1 cellular context compared by ENCODE assay signal in genomic region chr1:89870998-89871397, GRCh38.
TF ChIP-seq lines count a peak whose summit lies in the region.

No MANE protein-coding gene starts in this region.

TF ChIP-seq in HepG2, 621 proteins besides CTCF, POLR2A, EP300 and RAD21 (continued from another document and continues in another):
- no peak for TF ChIP-seq DZIP1 (CRISPR knock-in tag; IDR thresholded peaks at IDR 0.05)
- TF ChIP-seq ZFP90 (CRISPR knock-in tag; IDR thresholded peaks at IDR 0.05; ENCODE audit: borderline replicate concordance): no peak
- no peak for TF ChIP-seq ARID4A (CRISPR knock-in tag; IDR thresholded peaks at IDR 0.05; ENCODE audit: borderline replicate concordance)
- TF ChIP-seq TFAP4 (IDR thresholded peaks at IDR 0.05; ENCODE audit: borderline replicate concordance, low read depth): no peak
- TF ChIP-seq ZNF3 (CRISPR knock-in tag; IDR thresholded peaks at IDR 0.05): no peak
- TF ChIP-seq GATAD2A (CRISPR knock-in tag; IDR thresholded peaks at IDR 0.05): peak; percentile 65
- TF ChIP-seq FOXO1 (CRISPR knock-in tag; IDR thresholded peaks at IDR 0.05): peak; percentile 24; the same call in 1 of the 2 replicates
- no peak for TF ChIP-seq PAF1 (CRISPR knock-in tag; IDR thresholded peaks at IDR 0.05)
- TF ChIP-seq ONECUT2 (CRISPR knock-in tag; IDR thresholded peaks at IDR 0.05): 0 out of 2 replicates have a peak, but pooled peaks have one; percentile 23
- 0 out of 2 replicates have a peak, but pooled peaks have one; percentile 35 for TF ChIP-seq TCF7L2 (IDR thresholded peaks at IDR 0.05; ENCODE audit: low read depth, low read length)
- TF ChIP-seq PHF20 (CRISPR knock-in tag; IDR thresholded peaks at IDR 0.05): no peak
- TF ChIP-seq ISL2 (CRISPR knock-in tag; IDR thresholded peaks at IDR 0.05): peak; percentile 58
- TF ChIP-seq SATB2 (CRISPR knock-in tag; IDR thresholded peaks at IDR 0.05): 0 out of 2 replicates have a peak, but pooled peaks have one; percentile 58
- 0 out of 2 replicates have a peak, but pooled peaks have one; percentile 51 for TF ChIP-seq AKNA (CRISPR knock-in tag; IDR thresholded peaks at IDR 0.05; ENCODE audit: borderline replicate concordance)
- no peak for TF ChIP-seq CREB1 (IDR thresholded peaks at IDR 0.05)
- TF ChIP-seq CREB1 (CRISPR knock-in tag; IDR thresholded peaks at IDR 0.05): peak; percentile 76
- TF ChIP-seq DNMT1 (CRISPR knock-in tag; IDR thresholded peaks at IDR 0.05): no peak
- no peak for TF ChIP-seq ZNF431 (CRISPR knock-in tag; IDR thresholded peaks at IDR 0.05; ENCODE audit: borderline replicate concordance, low read depth)
- peak; percentile 15; the same call in 1 of the 2 replicates for TF ChIP-seq KDM6A (CRISPR knock-in tag; IDR thresholded peaks at IDR 0.05; ENCODE audit: low read depth)
- no peak for TF ChIP-seq PTBP1 (IDR thresholded peaks at IDR 0.05; ENCODE audit: low read depth, low read length, poor library complexity, severe bottlenecking)
- no peak for TF ChIP-seq HOXA7 (CRISPR knock-in tag; IDR thresholded peaks at IDR 0.05)
- TF ChIP-seq ZNF761 (CRISPR knock-in tag; conservative IDR thresholded peaks at IDR 0.05): no peak
- TF ChIP-seq PBX2 (CRISPR knock-in tag; IDR thresholded peaks at IDR 0.05): no peak
- TF ChIP-seq SALL1 (CRISPR knock-in tag; IDR thresholded peaks at IDR 0.05): no peak
- TF ChIP-seq ZKSCAN5 (CRISPR knock-in tag; IDR thresholded peaks at IDR 0.05): no peak
- TF ChIP-seq THRA (CRISPR knock-in tag; IDR thresholded peaks at IDR 0.05; ENCODE audit: borderline replicate concordance): no peak
- peak; percentile 61; the same call in 1 of the 2 replicates for TF ChIP-seq SOX13 (IDR thresholded peaks at IDR 0.05)
- peak in 1 of 2 experiments; percentile 83; a peak in 2 of 4 replicates for TF ChIP-seq SOX13 (CRISPR knock-in tag; conservative IDR thresholded peaks at IDR 0.05 in 1 of 2, IDR thresholded peaks at IDR 0.05 in 1 of 2)
- TF ChIP-seq NFE2L2 (IDR thresholded peaks at IDR 0.05; ENCODE audit: low read length): no peak
- peak; percentile 94 for TF ChIP-seq HNF1A (IDR thresholded peaks at IDR 0.05; ENCODE audit: low read depth)
- TF ChIP-seq HNF1A (CRISPR knock-in tag; IDR thresholded peaks at IDR 0.05; ENCODE audit: borderline replicate concordance): peak; percentile 93
- TF ChIP-seq AKAP8 (CRISPR knock-in tag; IDR thresholded peaks at IDR 0.05): no peak
- no peak for TF ChIP-seq SOX6 (IDR thresholded peaks at IDR 0.05)
- peak; percentile 82 for TF ChIP-seq SOX6 (CRISPR knock-in tag; IDR thresholded peaks at IDR 0.05)
- 0 out of 2 replicates have a peak, but pooled peaks have one; percentile 58 for TF ChIP-seq FOXP1 (IDR thresholded peaks at IDR 0.05)
- peak; percentile 87; the same call in 1 of the 2 replicates for TF ChIP-seq FOXP1 (CRISPR knock-in tag; IDR thresholded peaks at IDR 0.05)
- 0 out of 2 replicates have a peak, but pooled peaks have one; percentile 10 for TF ChIP-seq MIXL1 (CRISPR knock-in tag; IDR thresholded peaks at IDR 0.05)
- TF ChIP-seq SAP130 (CRISPR knock-in tag; IDR thresholded peaks at IDR 0.05; ENCODE audit: low read depth): peak; percentile 55; the same call in 1 of the 2 replicates
- TF ChIP-seq ARID3A (IDR thresholded peaks at IDR 0.05; ENCODE audit: low read depth, low read length): peak; percentile 60
- TF ChIP-seq HOXD1 (CRISPR knock-in tag; IDR thresholded peaks at IDR 0.05): 0 out of 2 replicates have a peak, but pooled peaks have one; percentile 41
- TF ChIP-seq AHR (CRISPR knock-in tag; IDR thresholded peaks at IDR 0.05): no peak
- no peak for TF ChIP-seq ZNF530 (CRISPR knock-in tag; IDR thresholded peaks at IDR 0.05; ENCODE audit: low read depth)
